30 cellular contexts compared by ENCODE assay signal in genomic region chr1:158353333-158354038, GRCh38. TPM values are rescaled to one million over a fixed set of nuclear protein-coding genes. Genes with fewer than 3 reads are reported as not detected.
DNase-seq lines count a peak whose midpoint lies in the region; ATAC-seq and TF ChIP-seq lines count a peak whose summit lies in the region.
"Had no signal": no experiment of that assay in that cellular context is flagged by ENCODE, and none has a peak within 500 bp of the region (broad histone marks: within the 10 kb centered on the region; RNA-seq: fewer than 3 reads in every experiment).

Gene CD1E, plus strand, starts transcription at chr1:158353894. Its CDS starts 95 bp downstream, at chr1:158353989.

- H3K9me3 Mint-ChIP-seq in CD14-positive monocyte: peaks cover 0 to 1% (median 0%) of the 10 kb centered on the region in 7 donors
- peaks cover 0 to under 1% (median 0%) of the 10 kb centered on the region in 7 donors for H3K9me3 Mint-ChIP-seq in naive B cell
- no peaks in the 10 kb centered on the region for H3K9me3 Mint-ChIP-seq in activated CD8-positive, alpha-beta memory T cell treated with anti-CD3 and anti-CD28 coated beads, Interleukin-2, amount 10 ng/mL, durations not matched to agents 7 days and 5 days (ENCODE audit: low read depth)
- H3K9me3 Mint-ChIP-seq: activated naive CD4-positive, alpha-beta T cell treated with anti-CD3 and anti-CD28 coated beads, Interleukin-2, amount 10 ng/mL, durations not matched to agents 7 days and 5 days; activated T-cell treated with anti-CD3 and anti-CD28 coated beads, Interleukin-2, amount 50 U/mL, for 24 hours; CD4-positive, alpha-beta memory T cell had no signal

- H3K27ac Mint-ChIP-seq in CD14-positive monocyte: peak within 1 kb of the TSS; percentile 46 to 82 (median 65)
- peak within 1 kb of the TSS in 5 of 6 donors; percentile 10 to 94 (median 54) for H3K27ac Mint-ChIP-seq in naive B cell
- H3K27ac Mint-ChIP-seq in activated CD8-positive, alpha-beta memory T cell treated with anti-CD3 and anti-CD28 coated beads, Interleukin-2, amount 10 ng/mL, durations not matched to agents 7 days and 5 days: no peak within 1 kb of the TSS
- H3K27ac Mint-ChIP-seq: activated CD8-positive, alpha-beta T cell treated with anti-CD3 and anti-CD28 coated beads, Interleukin-2, amount 10 ng/mL, durations not matched to agents 7 days and 5 days; activated naive CD4-positive, alpha-beta T cell treated with anti-CD3 and anti-CD28 coated beads, Interleukin-2, amount 10 ng/mL, durations not matched to agents 7 days and 5 days; activated T-cell treated with anti-CD3 and anti-CD28 coated beads, Interleukin-2, amount 50 U/mL, for 24 hours had no signal

- H3K4me3 Mint-ChIP-seq in CD14-positive monocyte: peak within 1 kb of the TSS; percentile 10 to 82
- peak within 1 kb of the TSS in 6 of 8 donors; percentile 6 to 69 (median 22) for H3K4me3 Mint-ChIP-seq in naive B cell
- H3K4me3 Mint-ChIP-seq in activated CD8-positive, alpha-beta memory T cell treated with anti-CD3 and anti-CD28 coated beads, Interleukin-2, amount 10 ng/mL, durations not matched to agents 7 days and 5 days: no peak within 1 kb of the TSS
- H3K4me3 Mint-ChIP-seq: activated CD8-positive, alpha-beta T cell treated with anti-CD3 and anti-CD28 coated beads, Interleukin-2, amount 10 ng/mL, durations not matched to agents 7 days and 5 days; activated naive CD4-positive, alpha-beta T cell treated with anti-CD3 and anti-CD28 coated beads, Interleukin-2, amount 10 ng/mL, durations not matched to agents 7 days and 5 days; activated T-cell treated with anti-CD3 and anti-CD28 coated beads, Interleukin-2, amount 50 U/mL, for 24 hours had no signal

- DNase-seq in CD14-positive monocyte (ENCODE audit: low spot score) (no peak), NOMO-1 treated with dmso at 0.1 percent for 144 hours (lab: John Stamatoyannopoulos, UW; ENCODE audit: unreplicated experiment) (peak; percentile 12), naive B cell (no peak), dermis blood vessel endothelial cell (no peak), NCI-H2171 treated with DMSO at 0.1 percent for 48 hours (lab: John Stamatoyannopoulos, UW) (no peak)
- DNase-seq in activated CD8-positive, alpha-beta memory T cell treated with anti-CD3 and anti-CD28 coated beads, Interleukin-2, amount 10 ng/mL, durations not matched to agents 7 days and 5 days: no peak
- no peak for DNase-seq in activated CD4-positive, alpha-beta T cell treated with anti-CD3 and anti-CD28 coated beads, Interleukin-2, amount 50 U/mL, for 4 hours
- DNase-seq: ACHN; activated CD4-positive, CD25-positive, alpha-beta regulatory T cell; activated CD8-positive, alpha-beta T cell treated with anti-CD3 and anti-CD28 coated beads, Interleukin-2, amount 10 ng/mL, durations not matched to agents 7 days and 5 days; activated naive CD4-positive, alpha-beta T cell treated with anti-CD3 and anti-CD28 coated beads, Interleukin-2, amount 10 ng/mL, durations not matched to agents 7 days and 5 days; activated T-cell treated with anti-CD3 and anti-CD28 coated beads, Interleukin-2, amount 50 U/mL, for 24 hours; CD4-positive, alpha-beta memory T cell; central memory CD4-positive, alpha-beta T cell; DMS153; KBM-7; NCI-H1048; NCI-H2029; NCI-H446; NK-92 treated with Interleukin-12 subunit alpha and Interleukin-12 subunit beta, amount 100 ng/mL, for 24 hours; stimulated activated CD4-positive, alpha-beta T cell treated with anti-CD3 and anti-CD28 coated beads, Interleukin-12 subunit alpha, Interleukin-12 subunit beta, amount 100 ng/mL, for 4 hours; stimulated activated CD8-positive, alpha-beta memory T cell treated with anti-CD3 and anti-CD28 coated beads, Interleukin-4, amount 100 ng/mL, for 48 hours; T-helper 9 cell; uterus had no signal

- peaks cover 7 to 22% (median 18%) of the 10 kb centered on the region in 3 donors for H3K27me3 Mint-ChIP-seq in CD14-positive monocyte (ENCODE audit: low read depth in 3 of 3)
- peaks cover 0 to 14% (median 0%) of the 10 kb centered on the region in 3 donors for H3K27me3 Mint-ChIP-seq in naive B cell
- peaks cover 18% of the 10 kb centered on the region for H3K27me3 Mint-ChIP-seq in activated CD8-positive, alpha-beta memory T cell treated with anti-CD3 and anti-CD28 coated beads, Interleukin-2, amount 10 ng/mL, durations not matched to agents 7 days and 5 days

- H3K4me1 Mint-ChIP-seq in CD14-positive monocyte: peaks cover 18% of the 10 kb centered on the region
- H3K4me1 Mint-ChIP-seq in naive B cell: peaks cover 19 to 24% (median 21%) of the 10 kb centered on the region in 3 donors
- H3K4me1 Mint-ChIP-seq in activated CD8-positive, alpha-beta memory T cell treated with anti-CD3 and anti-CD28 coated beads, Interleukin-2, amount 10 ng/mL, durations not matched to agents 7 days and 5 days: no peaks in the 10 kb centered on the region
- H3K4me1 Mint-ChIP-seq: activated naive CD4-positive, alpha-beta T cell treated with anti-CD3 and anti-CD28 coated beads, Interleukin-2, amount 10 ng/mL, durations not matched to agents 7 days and 5 days; CD4-positive, alpha-beta memory T cell had no signal

- no peaks in the 10 kb centered on the region for H3K36me3 Mint-ChIP-seq in CD14-positive monocyte
- no peaks in the 10 kb centered on the region for H3K36me3 Mint-ChIP-seq in naive B cell
- no peaks in the 10 kb centered on the region for H3K36me3 Mint-ChIP-seq in activated CD8-positive, alpha-beta memory T cell treated with anti-CD3 and anti-CD28 coated beads, Interleukin-2, amount 10 ng/mL, durations not matched to agents 7 days and 5 days
- H3K36me3 Mint-ChIP-seq: activated naive CD4-positive, alpha-beta T cell treated with anti-CD3 and anti-CD28 coated beads, Interleukin-2, amount 10 ng/mL, durations not matched to agents 7 days and 5 days; CD4-positive, alpha-beta memory T cell had no signal

- no peak for TF ChIP-seq CTCF in CD14-positive monocyte (IDR thresholded peaks at IDR 0.05)

- peak; percentile 54 for ATAC-seq in HG02610 (IDR thresholded peaks at IDR 0.05; ENCODE audit: unreplicated experiment)
- ATAC-seq in naive B cell (ENCODE audit: low read depth in 2 of 2): peak; percentile 47 to 56
- ATAC-seq in activated CD8-positive, alpha-beta memory T cell treated with anti-CD3 and anti-CD28 coated beads, Interleukin-2, amount 10 ng/mL, durations not matched to agents 7 days and 5 days: no peak
- ATAC-seq: activated CD8-positive, alpha-beta T cell treated with anti-CD3 and anti-CD28 coated beads, Interleukin-2, amount 10 ng/mL, durations not matched to agents 7 days and 5 days had no signal

- intact Hi-C loops in CD14-positive monocyte (cut with micrococcal nuclease): no loop called here

- CTCF ChIA-PET in activated CD8-positive, alpha-beta memory T cell treated with anti-CD3 and anti-CD28 coated beads, Interleukin-2, amount 10 ng/mL, durations not matched to agents 7 days and 5 days (lab: Charles Lee): no interaction called here

RNA-seq across cellular contexts. Expression of gene CD1E, which starts in this region (rescaled TPM):
- 1 to 10 TPM; 3.3 to 6.3 TPM for polyA plus RNA-seq in CD14-positive monocyte
- not detected for polyA plus RNA-seq in naive B cell (ENCODE audit: low read depth in 6 of 6)
- total RNA-seq in dermis blood vessel endothelial cell: not detected in 2 replicates
- total RNA-seq in activated CD8-positive, alpha-beta memory T cell treated with anti-CD3 and anti-CD28 coated beads, Interleukin-2, amount 10 ng/mL, durations not matched to agents 7 days and 5 days: not detected
- total RNA-seq: activated CD8-positive, alpha-beta T cell treated with anti-CD3 and anti-CD28 coated beads, Interleukin-2, amount 10 ng/mL, durations not matched to agents 7 days and 5 days; CD4-positive, alpha-beta memory T cell; fibroblast of villous mesenchyme; hepatocyte; myocyte; renal cortical epithelial cell; RPMI7951 had no signal
- polyA plus RNA-seq: CD4-positive, alpha-beta memory T cell; hepatocyte had no signal

Comparison
In these comparisons a context has a peak if more than half of its experiments do, and no peak if none do; other contexts are left out.
1. RNA of gene CD1E (polyA plus RNA-seq): 3.3 to 6.3 TPM in CD14-positive monocyte; not detected in naive B cell; every median in the first group is over 4 times any median in the second.
2. Peak in ATAC-seq in naive B cell; RNA of the gene not detected or under 1 TPM.